ENCODE assay signal across 14 cellular contexts in genomic region chr2:201270293-201271001, GRCh38. TPM values are rescaled to one million over a fixed set of nuclear protein-coding genes. Genes with fewer than 3 reads are reported as not detected.
A peak's percentile ranks its signal among the peaks of the same experiment; 100 is the strongest.
DNase-seq lines count a peak whose midpoint lies in the region; ATAC-seq, FAIRE-seq and TF ChIP-seq lines count a peak whose summit lies in the region.
"Had no signal": no experiment of that assay in that cellular context is flagged by ENCODE, and none has a peak within 500 bp of the region (broad histone marks: within the 10 kb centered on the region; RNA-seq: fewer than 3 reads in every experiment).

No MANE protein-coding gene starts in this region.

- H3K27me3 Mint-ChIP-seq in CD4-positive, CD25-positive, alpha-beta regulatory T cell: no peaks in the 10 kb centered on the region
- no peaks in the 10 kb centered on the region for H3K27me3 Mint-ChIP-seq in activated T-helper 17 cell treated with anti-CD3 and anti-CD28 coated beads, Interleukin-2, amount 50 U/mL, for 72 hours
- H3K27me3 Mint-ChIP-seq in immature natural killer cell (ENCODE audit: low read depth in 3 of 3): peaks cover 3 to 4% (median 4%) of the 10 kb centered on the region in 3 donors

- H3K4me3 ChIP-seq in CD4-positive, CD25-positive, alpha-beta regulatory T cell (ENCODE audit: low read depth, low read length): peak overlapping the region; percentile 34
- no peak overlapping the region for H3K4me3 ChIP-seq in GM12864 (ENCODE audit: low read depth, low read length)
- H3K4me3 ChIP-seq: gastroesophageal sphincter, PC-9 had no signal

- H3K9me3 ChIP-seq in CD4-positive, CD25-positive, alpha-beta regulatory T cell (ENCODE audit: control insufficient read depth in 2 of 2, low read length in 2 of 2): no peaks in the 10 kb centered on the region
- H3K9me3 ChIP-seq: gastroesophageal sphincter had no signal

- H3K4me3 Mint-ChIP-seq in CD4-positive, CD25-positive, alpha-beta regulatory T cell: peak overlapping the region; percentile 23 to 82 (median 44)
- H3K4me3 Mint-ChIP-seq in activated T-helper 17 cell treated with anti-CD3 and anti-CD28 coated beads, Interleukin-2, amount 50 U/mL, for 72 hours: peak overlapping the region; percentile 45
- peak overlapping the region in 4 of 5 donors; percentile 12 to 59 (median 37) for H3K4me3 Mint-ChIP-seq in immature natural killer cell

- H3K4me1 ChIP-seq in CD4-positive, CD25-positive, alpha-beta regulatory T cell (ENCODE audit: control insufficient read depth, insufficient read depth, low read length, poor library complexity, severe bottlenecking): peaks cover 81% of the 10 kb centered on the region
- H3K4me1 ChIP-seq: gastroesophageal sphincter had no signal

- ATAC-seq in CD4-positive, CD25-positive, alpha-beta regulatory T cell (ENCODE audit: low read depth in 2 of 2): no peak
- no peak for ATAC-seq in activated T-helper 17 cell treated with anti-CD3 and anti-CD28 coated beads, Interleukin-2, amount 50 U/mL, for 72 hours (replicated peaks)
- ATAC-seq: esophagus mucosa, gastroesophageal sphincter, left cardiac atrium had no signal

- peak; percentile 11 for TF ChIP-seq CTCF in GM12864 (IDR thresholded peaks at IDR 0.05; ENCODE audit: low read depth, low read length, missing control alignments)
- TF ChIP-seq CTCF in D721Med (IDR thresholded peaks at IDR 0.05; ENCODE audit: insufficient read depth, missing control alignments): no peak

- H3K36me3 Mint-ChIP-seq in CD4-positive, CD25-positive, alpha-beta regulatory T cell: peaks cover 81% of the 10 kb centered on the region
- peaks cover 100% of the 10 kb centered on the region for H3K36me3 Mint-ChIP-seq in activated T-helper 17 cell treated with anti-CD3 and anti-CD28 coated beads, Interleukin-2, amount 50 U/mL, for 72 hours (ENCODE audit: low read depth)
- H3K36me3 Mint-ChIP-seq in immature natural killer cell: peaks cover 21 to 71% (median 46%) of the 10 kb centered on the region in 3 donors

- no peak for FAIRE-seq in D721Med (lab: Jason Lieb, UNC)

- no peaks in the 10 kb centered on the region for H3K27me3 ChIP-seq in CD4-positive, CD25-positive, alpha-beta regulatory T cell (ENCODE audit: control insufficient read depth, insufficient read depth, low read length)
- H3K27me3 ChIP-seq: gastroesophageal sphincter had no signal

- H3K27ac ChIP-seq in CD4-positive, CD25-positive, alpha-beta regulatory T cell (ENCODE audit: insufficient read depth, low read length, poor library complexity, severe bottlenecking): peak overlapping the region; percentile 28
- H3K27ac ChIP-seq: gastroesophageal sphincter, PC-9, VCaP had no signal

- peaks cover 94% of the 10 kb centered on the region for H3K36me3 ChIP-seq in CD4-positive, CD25-positive, alpha-beta regulatory T cell (ENCODE audit: control insufficient read depth, insufficient read depth, low read length)

- H3K27ac Mint-ChIP-seq in CD4-positive, CD25-positive, alpha-beta regulatory T cell: peak overlapping the region; percentile 53 to 86 (median 84)
- H3K27ac Mint-ChIP-seq in activated T-helper 17 cell treated with anti-CD3 and anti-CD28 coated beads, Interleukin-2, amount 50 U/mL, for 72 hours: peak overlapping the region; percentile 38
- peak overlapping the region; percentile 85 to 97 (median 93) for H3K27ac Mint-ChIP-seq in immature natural killer cell

- DNase-seq in CD4-positive, CD25-positive, alpha-beta regulatory T cell: no peak
- no peak for DNase-seq in GM12864 (ENCODE audit: low read depth)
- DNase-seq in immature natural killer cell: no peak
- no peak for DNase-seq in midbrain (lab: John Stamatoyannopoulos, UW)
- DNase-seq in D721Med (ENCODE audit: insufficient read length, low spot score): no peak
- no peak for DNase-seq in effector CD8-positive, alpha-beta T cell (lab: John Stamatoyannopoulos, UW)
- no peak for DNase-seq in stimulated activated naive CD4-positive, alpha-beta T cell (lab: John Stamatoyannopoulos, UW)
- DNase-seq: activated CD8-positive, alpha-beta memory T cell treated with anti-CD3 and anti-CD28 coated beads for 24 hours; left cardiac atrium; PC-9 had no signal

- H3K9me3 Mint-ChIP-seq in CD4-positive, CD25-positive, alpha-beta regulatory T cell: peaks cover 0 to 2% (median 0%) of the 10 kb centered on the region in 7 donors
- no peaks in the 10 kb centered on the region for H3K9me3 Mint-ChIP-seq in activated T-helper 17 cell treated with anti-CD3 and anti-CD28 coated beads, Interleukin-2, amount 50 U/mL, for 72 hours
- no peaks in the 10 kb centered on the region for H3K9me3 Mint-ChIP-seq in immature natural killer cell

- peaks cover 42 to 89% (median 72%) of the 10 kb centered on the region in 4 donors for H3K4me1 Mint-ChIP-seq in CD4-positive, CD25-positive, alpha-beta regulatory T cell
- H3K4me1 Mint-ChIP-seq in activated T-helper 17 cell treated with anti-CD3 and anti-CD28 coated beads, Interleukin-2, amount 50 U/mL, for 72 hours: peaks cover 55% of the 10 kb centered on the region
- H3K4me1 Mint-ChIP-seq in immature natural killer cell: peaks cover 91 to 96% of the 10 kb centered on the region in 2 donors

RNA-seq across cellular contexts. Expression of gene CASP8, which starts 10.1 kb away (rescaled TPM):
- total RNA-seq in CD4-positive, CD25-positive, alpha-beta regulatory T cell: 254 TPM
- 100 to 1,000 TPM in 1 of 4 donors, 10 to 100 TPM in 3; 63.8 to 112 (median 94.1) TPM for polyA plus RNA-seq in CD4-positive, CD25-positive, alpha-beta regulatory T cell
- total RNA-seq in activated T-helper 17 cell treated with anti-CD3 and anti-CD28 coated beads, Interleukin-2, amount 50 U/mL, for 72 hours: 100 to 1,000 TPM; 119 to 128 TPM
- polyA plus RNA-seq in immature natural killer cell: 100 to 1,000 TPM in 1 of 3 donors, 10 to 100 TPM in 2; 20.2 to 116 (median 28.0) TPM

Comparison
In these comparisons a context has a peak if more than half of its experiments do, and no peak if none do; other contexts are left out.
1. H3K27ac Mint-ChIP-seq: peak in every context shown above with its lines; median percentile 93 in immature natural killer cell; 84 in CD4-positive, CD25-positive, alpha-beta regulatory T cell; 38 in activated T-helper 17 cell treated with anti-CD3 and anti-CD28 coated beads, Interleukin-2, amount 50 U/mL, for 72 hours.